ENCODE assay signal across 12 cellular contexts in genomic region chr7:4769753-4770152, GRCh38. TPM values are rescaled to one million over a fixed set of nuclear protein-coding genes. Genes with fewer than 3 reads are reported as not detected.
DNase-seq lines count a peak whose midpoint lies in the region; ATAC-seq and TF ChIP-seq lines count a peak whose summit lies in the region.
"Had no signal": no experiment of that assay in that cellular context is flagged by ENCODE, and none has a peak within 500 bp of the region (broad histone marks: within the 10 kb centered on the region; RNA-seq: fewer than 3 reads in every experiment).

No MANE protein-coding gene starts in this region.

- H3K4me3 Mint-ChIP-seq in CD4-positive, alpha-beta T cell = no peak overlapping the region
- H3K4me3 Mint-ChIP-seq: naive B cell had no signal

- no peak overlapping the region for H3K27ac ChIP-seq in CD4-positive, alpha-beta T cell (ENCODE audit: low read depth, low read length)
- H3K27ac ChIP-seq in IMR-90 (ENCODE audit: insufficient read depth, low read length) (no peak overlapping the region), muscle layer of colon (ENCODE audit: low read depth, low read length) (peak overlapping the region; percentile 85)

- WGBS in IMR-90 (ENCODE audit: extremely low coverage in 2 of 2, insufficient read length in 1 of 2), 2 experiments = 64% methylated on average over 2 of the region's 7 CpGs; no CpG with 5 or more reads in 1 of the 2 experiments

- no peak overlapping the region for H3K4me2 ChIP-seq in IMR-90 (ENCODE audit: low read depth, low read length)

- peaks cover 9% of the 10 kb centered on the region; the same call in 1 of the 2 replicates for H3K9me1 ChIP-seq in IMR-90 (ENCODE audit: insufficient read depth, low read length)

- H2AFZ ChIP-seq in IMR-90 (replicated peaks; ENCODE audit: low read length, poor library complexity) = no peak overlapping the region

- H3K9ac ChIP-seq in IMR-90 (ENCODE audit: low read depth, low read length) (no peak overlapping the region), muscle layer of colon (ENCODE audit: low read length) (peak overlapping the region; percentile 30)

- H2AK5ac ChIP-seq in IMR-90 (ENCODE audit: low read depth, low read length) = no peak overlapping the region

- no peaks in the 10 kb centered on the region for H3K27me3 ChIP-seq in CD4-positive, alpha-beta T cell (ENCODE audit: control insufficient read depth, insufficient read depth, low read length)
- no peaks in the 10 kb centered on the region for H3K27me3 ChIP-seq in IMR-90 (ENCODE audit: control insufficient read depth, insufficient read depth, low read length)
- no peaks in the 10 kb centered on the region for H3K27me3 ChIP-seq in muscle layer of colon (ENCODE audit: control insufficient read depth in 1 of 2, insufficient read depth in 2 of 2, low read length in 2 of 2)
- H3K27me3 ChIP-seq: adrenal gland had no signal

- peaks cover 6% of the 10 kb centered on the region for H4K20me1 ChIP-seq in IMR-90 (ENCODE audit: insufficient read depth, low read length)

- intact Hi-C loops in CD4-positive, alpha-beta T cell (cut with DNase I, micrococcal nuclease) = no loop called here
- intact Hi-C loops in IMR-90 (cut with micrococcal nuclease) = loop anchor here (10.0 kb wide), 1 partner anchor 155 kb away; no protein-coding TSS in a partner anchor

- no peak overlapping the region for H2BK5ac ChIP-seq in IMR-90 (ENCODE audit: low read depth, low read length, poor library complexity, severe bottlenecking)

- TSS peak; percentile 16 for BruUV-seq in IMR-90 (replicated peaks; lab: Mats Ljungman, UMichigan)

- no peak for TF ChIP-seq RAD21 in IMR-90 (IDR thresholded peaks at IDR 0.05; ENCODE audit: low read length)

- H4K5ac ChIP-seq in IMR-90 (ENCODE audit: low read depth, low read length) = no peak overlapping the region

- TF ChIP-seq CTCF in CD4-positive, alpha-beta T cell (IDR thresholded peaks at IDR 0.05) = no peak
- TF ChIP-seq CTCF in IMR-90 (conservative IDR thresholded peaks at IDR 0.05; ENCODE audit: low read depth, low read length) (no peak), GM20000 (IDR thresholded peaks at IDR 0.05; ENCODE audit: extremely low read depth, missing control alignments) (no peak), GM10248 (IDR thresholded peaks at IDR 0.05; ENCODE audit: control extremely low read depth, extremely low read depth, low read depth, missing control alignments) (no peak)

- peak overlapping the region; percentile 58 for H3K27ac Mint-ChIP-seq in CD4-positive, alpha-beta T cell

- H4K91ac ChIP-seq in IMR-90 (ENCODE audit: insufficient read depth, low read depth, low read length) = no peak overlapping the region

- H3K9me3 Mint-ChIP-seq in CD4-positive, alpha-beta T cell = no peaks in the 10 kb centered on the region
- H3K9me3 Mint-ChIP-seq: naive B cell had no signal

- H3K4ac ChIP-seq in IMR-90 (ENCODE audit: low read depth, low read length) = no peak overlapping the region

- H3K23ac ChIP-seq in IMR-90 (ENCODE audit: low read depth, low read length) = no peak overlapping the region

- no peak overlapping the region for H2BK15ac ChIP-seq in IMR-90 (ENCODE audit: low read depth, low read length)

- in situ Hi-C loops in IMR-90 (cut with MboI; ENCODE audit: low sequenced_read_pairs) = loop anchor here (25.0 kb wide), 1 partner anchor 1907 kb away; no protein-coding TSS in a partner anchor

- no peak overlapping the region for H3K56ac ChIP-seq in IMR-90 (ENCODE audit: extremely low read depth, insufficient read depth, low read length)

- H2AK9ac ChIP-seq in IMR-90 (replicated peaks; ENCODE audit: low read depth, low read length, poor library complexity) = no peak overlapping the region

- H3K79me1 ChIP-seq in IMR-90 (ENCODE audit: low read depth in 1 of 2, low read length in 2 of 2) = peaks cover 16 to 56% of the 10 kb centered on the region in 2 experiments

- H3K4me3 ChIP-seq in IMR-90 (ENCODE audit: insufficient read depth, low read depth, low read length) (no peak overlapping the region), muscle layer of colon (ENCODE audit: low read depth in 1 of 2, low read length in 2 of 2) (peak overlapping the region; percentile 52 to 68)
- H3K4me3 ChIP-seq: adrenal gland had no signal

- ATAC-seq in CD4-positive, alpha-beta T cell (ENCODE audit: poor library complexity) = no peak
- ATAC-seq in IMR-90 (ENCODE audit: low read depth) = 0 out of 2 replicates have a peak, but pooled peaks have one; percentile 15

- POLR2A ChIA-PET in CD4-positive, alpha-beta T cell (lab: Charles Lee) = no interaction called here
- POLR2A ChIA-PET in IMR-90 (lab: Charles Lee; ENCODE audit: unreplicated experiment) = no interaction called here
- POLR2A ChIA-PET in GM10248 (lab: Yijun Ruan, JAX) = no interaction called here

- H3K36me3 ChIP-seq in IMR-90 (ENCODE audit: control insufficient read depth, insufficient read depth, low read length) (peaks cover 32% of the 10 kb centered on the region), muscle layer of colon (ENCODE audit: insufficient read depth, low read length) (no peaks in the 10 kb centered on the region)

- dilution Hi-C loops in IMR-90 (cut with HindIII; ENCODE audit: low sequenced_read_pairs, unreplicated experiment) = no loop called here

- no peak overlapping the region for H3K18ac ChIP-seq in IMR-90 (ENCODE audit: low read depth, low read length)

- no peak overlapping the region for H2BK120ac ChIP-seq in IMR-90 (ENCODE audit: low read depth, low read length)

- no peak overlapping the region for H2BK20ac ChIP-seq in IMR-90 (ENCODE audit: low read depth, low read length)

- H3K4me1 ChIP-seq in IMR-90 (ENCODE audit: control insufficient read depth, insufficient read depth, low read length) (no peaks in the 10 kb centered on the region; the same call in 1 of the 2 replicates), muscle layer of colon (ENCODE audit: insufficient read depth, low read length) (peaks cover 44% of the 10 kb centered on the region)

- peaks cover 14% of the 10 kb centered on the region for H3K4me1 Mint-ChIP-seq in CD4-positive, alpha-beta T cell (ENCODE audit: low read depth)

- H3K14ac ChIP-seq in IMR-90 (replicated peaks; ENCODE audit: low read depth, low read length) = no peak overlapping the region

- no peak overlapping the region for H4K8ac ChIP-seq in IMR-90 (ENCODE audit: low read depth in 2 of 2, low read length in 2 of 2)

- CTCF ChIA-PET in CD4-positive, alpha-beta T cell (lab: Charles Lee) = no interaction called here
- CTCF ChIA-PET in IMR-90 (lab: Yijun Ruan, JAX) (no interaction called here), GM10248 (lab: Yijun Ruan, JAX) (no interaction called here)

- peaks cover 13% of the 10 kb centered on the region for H3K36me3 Mint-ChIP-seq in CD4-positive, alpha-beta T cell (ENCODE audit: low read depth)
- H3K36me3 Mint-ChIP-seq: naive B cell had no signal

- no peak for TF ChIP-seq POLR2A in IMR-90 (IDR thresholded peaks at IDR 0.05; ENCODE audit: low read depth, low read length)

- no peaks in the 10 kb centered on the region for H3K9me3 ChIP-seq in CD4-positive, alpha-beta T cell (ENCODE audit: control insufficient read depth, low read length)
- H3K9me3 ChIP-seq in IMR-90 (ENCODE audit: control insufficient read depth, insufficient read depth, low read length) (no peaks in the 10 kb centered on the region), muscle layer of colon (ENCODE audit: low read length) (no peaks in the 10 kb centered on the region)
- H3K9me3 ChIP-seq: adrenal gland had no signal

- no peak for DNase-seq in CD4-positive, alpha-beta T cell
- peak; percentile 11 for DNase-seq in IMR-90
- peak; percentile 16 for DNase-seq in amniotic epithelial cell (ENCODE audit: low read depth)
- DNase-seq in GM20000 (ENCODE audit: low spot score) = no peak
- DNase-seq in CD1c-positive myeloid dendritic cell (ENCODE audit: extremely low spot score) = no peak
- no peak for DNase-seq in GM10248 (ENCODE audit: extremely low spot score)
- DNase-seq in stimulated activated CD4-positive, alpha-beta T cell treated with anti-CD3 and anti-CD28 coated beads, Interleukin-4, amount 100 ng/mL, for 24 hours = no peak
- DNase-seq: C1 segment of cervical spinal cord, naive B cell, NCI-H1436 had no signal

- no peaks in the 10 kb centered on the region for H3K27me3 Mint-ChIP-seq in CD4-positive, alpha-beta T cell
- H3K27me3 Mint-ChIP-seq: naive B cell had no signal

TF ChIP-seq in IMR-90, 13 proteins besides CTCF, POLR2A, EP300 and RAD21 (continues in another document):
- no peak for TF ChIP-seq CEBPB (IDR thresholded peaks at IDR 0.05; ENCODE audit: low read depth, low read length)
- TF ChIP-seq RFX5 (IDR thresholded peaks at IDR 0.05; ENCODE audit: low read depth, low read length) = no peak
- no peak for TF ChIP-seq MAFK (IDR thresholded peaks at IDR 0.05; ENCODE audit: low read depth, low read length)
- TF ChIP-seq ELK1 (IDR thresholded peaks at IDR 0.05; ENCODE audit: borderline replicate concordance, low read depth, low read length) = no peak
- no peak for TF ChIP-seq NFE2L2 (IDR thresholded peaks at IDR 0.05; ENCODE audit: low read depth, low read length)
- TF ChIP-seq MXI1 (IDR thresholded peaks at IDR 0.05; ENCODE audit: borderline replicate concordance, low read depth, low read length) = no peak
- TF ChIP-seq MAZ (IDR thresholded peaks at IDR 0.05; ENCODE audit: borderline replicate concordance, low read depth, low read length) = no peak
- no peak for TF ChIP-seq CHD1 (IDR thresholded peaks at IDR 0.05; ENCODE audit: low read depth, low read length)
- TF ChIP-seq SMC3 (IDR thresholded peaks at IDR 0.05; ENCODE audit: low read depth, low read length) = no peak
- TF ChIP-seq RCOR1 (IDR thresholded peaks at IDR 0.05; ENCODE audit: insufficient replicate concordance, low read length) = no peak
- no peak for TF ChIP-seq BHLHE40 (IDR thresholded peaks at IDR 0.05; ENCODE audit: low read depth, low read length)
- TF ChIP-seq FOS (IDR thresholded peaks at IDR 0.05; ENCODE audit: low read depth, low read length) = no peak

RNA-seq across cellular contexts. Expression of gene AP5Z1, which starts 5.7 kb away (rescaled TPM):
- total RNA-seq in CD4-positive, alpha-beta T cell = 100 to 1,000 TPM in 1 of 2 experiments, 10 to 100 TPM in 1; 93.5 to 102 TPM
- 9.2 and 9.7 TPM in 2 replicates for total RNA-seq in IMR-90 (2012; rRNA removed)
- 38.7 and 46.1 TPM in 2 replicates for polyA plus RNA-seq in IMR-90 (2012; rRNA removed)
- 18.8 and 31.7 TPM in 2 replicates for polyA plus RNA-seq in IMR-90 (2012; cell fraction: cytosol; rRNA removed)
- 152 and 486 TPM in 2 replicates for polyA plus RNA-seq in IMR-90 (2012; cell fraction: nucleus; rRNA removed; ENCODE audit: low replicate concordance)

Comparison
In these comparisons a context has a peak if more than half of its experiments do, and no peak if none do; other contexts are left out.
1. DNase-seq: peak in IMR-90 (single experiment) and amniotic epithelial cell (single experiment); none in CD4-positive, alpha-beta T cell (0 of 10), GM20000 (single experiment), CD1c-positive myeloid dendritic cell (single experiment), GM10248 (single experiment) and stimulated activated CD4-positive, alpha-beta T cell treated with anti-CD3 and anti-CD28 coated beads, Interleukin-4, amount 100 ng/mL, for 24 hours (single experiment).